ENCODE assay signal across 14 cellular contexts in genomic region chr12:6530576-6531260, GRCh38. TPM values are rescaled to one million over a fixed set of nuclear protein-coding genes. Genes with fewer than 3 reads are reported as not detected.
DNase-seq lines count a peak whose midpoint lies in the region; ATAC-seq and TF ChIP-seq lines count a peak whose summit lies in the region.
"Had no signal": no experiment of that assay in that cellular context is flagged by ENCODE, and none has a peak within 500 bp of the region (broad histone marks: within the 10 kb centered on the region; RNA-seq: fewer than 3 reads in every experiment).

No MANE protein-coding gene starts in this region.

- H3K79me2 ChIP-seq in OCI-LY7 (ENCODE audit: insufficient read depth, low read depth, low read length) = peaks cover 31% of the 10 kb centered on the region

- H3K36me3 ChIP-seq in A673 (ENCODE audit: insufficient read depth, low read length, poor library complexity, severe bottlenecking) (peaks cover 74% of the 10 kb centered on the region), Caco-2 (ENCODE audit: control insufficient read depth, insufficient read depth, low read length) (peaks cover 23% of the 10 kb centered on the region), mesenchymal stem cell (ENCODE audit: control insufficient read depth in 1 of 2, insufficient read depth in 2 of 2, low read depth in 1 of 2, low read length in 2 of 2) (peaks cover 56 to 57% of the 10 kb centered on the region in 2 experiments), OCI-LY7 (ENCODE audit: insufficient read depth, low read length) (peaks cover 82% of the 10 kb centered on the region), MG63 (peaks cover 84% of the 10 kb centered on the region)

- no peak for ATAC-seq in GM21423 (IDR thresholded peaks at IDR 0.05; ENCODE audit: unreplicated experiment)

- peaks cover 50% of the 10 kb centered on the region for H3K4me1 Mint-ChIP-seq in Caco-2 (ENCODE audit: low read depth, unreplicated experiment)
- peaks cover 31% of the 10 kb centered on the region for H3K4me1 Mint-ChIP-seq in activated T-helper 1 cell treated with anti-CD3 and anti-CD28 coated beads, Interleukin-12 subunit alpha, Interleukin-12 subunit beta, Interleukin-2, Interleukin-4 antibody, amounts not matched to agents 30 ng/mL and 10 ng/mL and 1 ng/mL, durations not matched to agents 14 hours and 24 hours and 36 hours (ENCODE audit: low read depth)

- no peak overlapping the region for H3K4ac ChIP-seq in mesenchymal stem cell (ENCODE audit: low read depth in 1 of 2, low read length in 2 of 2)

- peaks cover 21% of the 10 kb centered on the region for H3K4me1 ChIP-seq in A673 (ENCODE audit: insufficient read depth, low read length, poor library complexity, severe bottlenecking)
- H3K4me1 ChIP-seq in Caco-2 = peaks cover 48% of the 10 kb centered on the region
- H3K4me1 ChIP-seq in mesenchymal stem cell (ENCODE audit: control insufficient read depth, insufficient read depth, low read depth, low read length) = peaks cover 15% of the 10 kb centered on the region
- H3K4me1 ChIP-seq in OCI-LY7 (ENCODE audit: insufficient read depth, low read length, poor library complexity, severe bottlenecking) = peaks cover 14% of the 10 kb centered on the region

- H3K9me2 ChIP-seq in OCI-LY7 (ENCODE audit: insufficient read depth, low read length) = no peaks in the 10 kb centered on the region

- 96% methylated on average over 18 of the region's 18 CpGs for WGBS in mesenchymal stem cell

- H3K4me3 Mint-ChIP-seq in Caco-2 (ENCODE audit: unreplicated experiment) = no peak overlapping the region
- no peak overlapping the region for H3K4me3 Mint-ChIP-seq in activated T-helper 1 cell treated with anti-CD3 and anti-CD28 coated beads, Interleukin-12 subunit alpha, Interleukin-12 subunit beta, Interleukin-2, Interleukin-4 antibody, amounts not matched to agents 30 ng/mL and 10 ng/mL and 1 ng/mL, durations not matched to agents 14 hours and 24 hours and 36 hours

- H3K27ac Mint-ChIP-seq in Caco-2 (ENCODE audit: unreplicated experiment) = peak overlapping the region; percentile 89
- H3K27ac Mint-ChIP-seq in activated T-helper 1 cell treated with anti-CD3 and anti-CD28 coated beads, Interleukin-12 subunit alpha, Interleukin-12 subunit beta, Interleukin-2, Interleukin-4 antibody, amounts not matched to agents 30 ng/mL and 10 ng/mL and 1 ng/mL, durations not matched to agents 14 hours and 24 hours and 36 hours = peak overlapping the region; percentile 83

- DNase-seq in A673 (ENCODE audit: low spot score) (no peak), Caco-2 (no peak), mesenchymal stem cell (no peak), iPS-NIHi7 (ENCODE audit: extremely low spot score) (no peak), OCI-LY7 (ENCODE audit: low spot score) (no peak), MG63 (no peak)
- DNase-seq in activated T-helper 1 cell treated with anti-CD3 and anti-CD28 coated beads, Interleukin-12 subunit alpha, Interleukin-12 subunit beta, Interleukin-2, Interleukin-4 antibody, amounts not matched to agents 30 ng/mL and 10 ng/mL and 1 ng/mL, durations not matched to agents 14 hours and 24 hours and 36 hours (ENCODE audit: low spot score) = no peak
- DNase-seq: activated T-cell treated with anti-CD3 and anti-CD28 coated beads, Interleukin-2, amount 50 U/mL, for 1 hour; central memory CD4-positive, alpha-beta T cell; COR-L47; erythroblast; NCI-H2171 treated with DMSO at 0.1 percent for 48 hours; stomach had no signal

- H2BK120ac ChIP-seq in mesenchymal stem cell (ENCODE audit: low read depth, low read length) = no peak overlapping the region

- POLR2A ChIA-PET in A673 (lab: Charles Lee; ENCODE audit: low non-redundant PET) (no interaction called here), Caco-2 (lab: Charles Lee) (interaction anchor here (0.7 kb wide), 1 partner anchor 38 kb away, joined by 5 read pairs; the partner anchor contains the start of gene MRPL51), OCI-LY7 (lab: Charles Lee) (interaction anchor here (0.6 to 1.0 kb wide), 4 partner anchors 8 to 304 kb away, joined by 3 to 4 read pairs (median 3); partner anchors contain the start of gene TNFRSF1A)

- no peak overlapping the region for H4K8ac ChIP-seq in mesenchymal stem cell (ENCODE audit: low read length)

- H4K20me1 ChIP-seq in OCI-LY7 (ENCODE audit: insufficient read depth, low read length) = peaks cover 6% of the 10 kb centered on the region; the same call in 1 of the 2 replicates

- H2BK12ac ChIP-seq in mesenchymal stem cell (ENCODE audit: low read length in 2 of 2) = no peak overlapping the region

- H3K9me3 ChIP-seq in A673 (ENCODE audit: low read depth, low read length, poor library complexity, severe bottlenecking) = no peaks in the 10 kb centered on the region
- H3K9me3 ChIP-seq in Caco-2 = no peaks in the 10 kb centered on the region
- H3K9me3 ChIP-seq in mesenchymal stem cell (ENCODE audit: control insufficient read depth, low read length) = no peaks in the 10 kb centered on the region
- H3K9me3 ChIP-seq in OCI-LY7 (ENCODE audit: low read length) = no peaks in the 10 kb centered on the region
- H3K9me3 ChIP-seq in MG63 = no peaks in the 10 kb centered on the region
- H3K9me3 ChIP-seq: stomach had no signal

- no peaks in the 10 kb centered on the region for H3K9me3 Mint-ChIP-seq in Caco-2 (ENCODE audit: unreplicated experiment)
- no peaks in the 10 kb centered on the region for H3K9me3 Mint-ChIP-seq in activated T-helper 1 cell treated with anti-CD3 and anti-CD28 coated beads, Interleukin-12 subunit alpha, Interleukin-12 subunit beta, Interleukin-2, Interleukin-4 antibody, amounts not matched to agents 30 ng/mL and 10 ng/mL and 1 ng/mL, durations not matched to agents 14 hours and 24 hours and 36 hours

- peak overlapping the region; percentile 38 for H2AK5ac ChIP-seq in mesenchymal stem cell (ENCODE audit: low read length, severe bottlenecking)

- H3K36me3 Mint-ChIP-seq in Caco-2 (ENCODE audit: insufficient read depth, unreplicated experiment) = peaks cover 98% of the 10 kb centered on the region
- H3K36me3 Mint-ChIP-seq in activated T-helper 1 cell treated with anti-CD3 and anti-CD28 coated beads, Interleukin-12 subunit alpha, Interleukin-12 subunit beta, Interleukin-2, Interleukin-4 antibody, amounts not matched to agents 30 ng/mL and 10 ng/mL and 1 ng/mL, durations not matched to agents 14 hours and 24 hours and 36 hours (ENCODE audit: low read depth) = peaks cover 67% of the 10 kb centered on the region

- H3K14ac ChIP-seq in mesenchymal stem cell (ENCODE audit: low read length in 2 of 2) = no peak overlapping the region

- peaks cover 14% of the 10 kb centered on the region for H3K79me1 ChIP-seq in mesenchymal stem cell (replicated peaks; ENCODE audit: low read length, poor library complexity, severe bottlenecking)

- no peak overlapping the region for H2BK15ac ChIP-seq in mesenchymal stem cell (ENCODE audit: low read depth, poor library complexity, severe bottlenecking)

- no peak overlapping the region for H3K18ac ChIP-seq in mesenchymal stem cell (ENCODE audit: low read depth in 1 of 2, low read length in 2 of 2)

- H2BK5ac ChIP-seq in mesenchymal stem cell (ENCODE audit: low read depth, low read length, poor library complexity, severe bottlenecking) = no peak overlapping the region

- H2AFZ ChIP-seq in mesenchymal stem cell (ENCODE audit: low read depth, low read length) = no peak overlapping the region
- no peak overlapping the region for H2AFZ ChIP-seq in OCI-LY7 (ENCODE audit: low read length)

- CTCF ChIA-PET in A673 (lab: Charles Lee) = no interaction called here
- CTCF ChIA-PET in Caco-2 (lab: Charles Lee) = no interaction called here
- CTCF ChIA-PET in OCI-LY7 (lab: Charles Lee; ENCODE audit: unreplicated experiment) = no interaction called here

- H3K23ac ChIP-seq in mesenchymal stem cell (ENCODE audit: low read length in 2 of 2) = no peak overlapping the region

- BruUV-seq in A673 (replicated peaks; lab: Mats Ljungman, UMichigan) = no TSS peak
- BruUV-seq in Caco-2 (replicated peaks; lab: Mats Ljungman, UMichigan) = no TSS peak
- BruUV-seq in OCI-LY7 (replicated peaks; lab: Mats Ljungman, UMichigan) = no TSS peak

- H3K9ac ChIP-seq in mesenchymal stem cell (ENCODE audit: low read length) = no peak overlapping the region

- no peaks in the 10 kb centered on the region for H3K27me3 Mint-ChIP-seq in Caco-2 (ENCODE audit: insufficient read depth, unreplicated experiment)
- no peaks in the 10 kb centered on the region for H3K27me3 Mint-ChIP-seq in activated T-helper 1 cell treated with anti-CD3 and anti-CD28 coated beads, Interleukin-12 subunit alpha, Interleukin-12 subunit beta, Interleukin-2, Interleukin-4 antibody, amounts not matched to agents 30 ng/mL and 10 ng/mL and 1 ng/mL, durations not matched to agents 14 hours and 24 hours and 36 hours (ENCODE audit: insufficient read depth)

- H3K27ac ChIP-seq in A673 (ENCODE audit: low read depth, low read length, poor library complexity, severe bottlenecking) (peak overlapping the region; percentile 45), mesenchymal stem cell (ENCODE audit: low read length, poor library complexity, severe bottlenecking) (no peak overlapping the region), OCI-LY7 (ENCODE audit: low read depth, low read length, poor library complexity, severe bottlenecking) (no peak overlapping the region)

- intact Hi-C loops in A673 (cut with micrococcal nuclease; ENCODE audit: unreplicated experiment) = no loop called here
- intact Hi-C loops in Caco-2 (cut with micrococcal nuclease; ENCODE audit: unreplicated experiment) = no loop called here
- intact Hi-C loops in activated T-helper 1 cell treated with anti-CD3 and anti-CD28 coated beads, Interleukin-12 subunit alpha, Interleukin-12 subunit beta, Interleukin-2, Interleukin-4 antibody, amounts not matched to agents 30 ng/mL and 10 ng/mL and 1 ng/mL, durations not matched to agents 14 hours and 24 hours and 36 hours (cut with micrococcal nuclease) = loop anchor here (10.0 kb wide), 1 partner anchor 414 kb away; the partner anchor contains the start of genes C12orf57 and RNU7-1
- intact Hi-C loops in OCI-LY7 (cut with micrococcal nuclease; ENCODE audit: unreplicated experiment) = loop anchor here (5.0 kb wide), 1 partner anchor 193 kb away; no protein-coding TSS in a partner anchor

- H3K27me3 ChIP-seq in A673 (replicated peaks; ENCODE audit: insufficient read depth, low read depth, low read length, poor library complexity) (no peaks in the 10 kb centered on the region), Caco-2 (replicated peaks; ENCODE audit: control insufficient read depth, insufficient read depth, low read length) (no peaks in the 10 kb centered on the region), mesenchymal stem cell (ENCODE audit: control insufficient read depth in 1 of 2, insufficient read depth in 1 of 2, low read length in 2 of 2) (no peaks in the 10 kb centered on the region), MG63 (no peaks in the 10 kb centered on the region)
- H3K27me3 ChIP-seq: stomach had no signal

- TF ChIP-seq CTCF in A673 (conservative IDR thresholded peaks at IDR 0.05; ENCODE audit: low read depth, low read length) = no peak
- no peak for TF ChIP-seq CTCF in Caco-2 (IDR thresholded peaks at IDR 0.05; ENCODE audit: insufficient read depth in 1 of 2, low read depth in 1 of 2, low read length in 1 of 2, severe bottlenecking in 1 of 2, unreplicated experiment in 1 of 2)
- TF ChIP-seq CTCF in OCI-LY7 (conservative IDR thresholded peaks at IDR 0.05; ENCODE audit: low read length) = no peak

- H4K91ac ChIP-seq in mesenchymal stem cell (ENCODE audit: low read length) = no peak overlapping the region

- H3K4me2 ChIP-seq in mesenchymal stem cell (ENCODE audit: low read length, poor library complexity, severe bottlenecking) (no peak overlapping the region), OCI-LY7 (ENCODE audit: low read length) (no peak overlapping the region)

- H3K4me3 ChIP-seq in A673 (ENCODE audit: low read depth, low read length, poor library complexity, severe bottlenecking) (no peak overlapping the region), Caco-2 (ENCODE audit: low read depth, low read length) (no peak overlapping the region), mesenchymal stem cell (ENCODE audit: insufficient read depth in 1 of 2, low read depth in 1 of 2, low read length in 2 of 2) (no peak overlapping the region), OCI-LY7 (ENCODE audit: low read depth, low read length, poor library complexity, severe bottlenecking) (no peak overlapping the region), MG63 (no peak overlapping the region)
- H3K4me3 ChIP-seq: stomach had no signal

RNA-seq across cellular contexts. Expression of gene GAPDH, which starts 3.6 kb away (rescaled TPM):
- total RNA-seq in A673 (2021) = 5,579 and 5,657 TPM in 2 replicates
- total RNA-seq in Caco-2 (2022) = 4,975 and 5,337 TPM in 2 replicates
- 4,315 and 4,318 TPM in 2 replicates for total RNA-seq in activated T-helper 1 cell treated with anti-CD3 and anti-CD28 coated beads, Interleukin-12 subunit alpha, Interleukin-12 subunit beta, Interleukin-2, Interleukin-4 antibody, amounts not matched to agents 30 ng/mL and 10 ng/mL and 1 ng/mL, durations not matched to agents 14 hours and 24 hours and 36 hours
- 4,502 TPM for polyA plus RNA-seq in mesenchymal stem cell (2013, experiment 1 of 2)
- 4,557 TPM for polyA plus RNA-seq in mesenchymal stem cell (2013, experiment 2 of 2)
- total RNA-seq in OCI-LY7 (2014; rRNA removed; shearing (Covaris generic)) = 3,369 and 3,801 TPM in 2 replicates
- total RNA-seq in OCI-LY7 (2022) = 3,794 and 4,502 TPM in 2 replicates
- 4,502 and 8,561 TPM in 2 replicates for total RNA-seq in MG63 (2014; rRNA removed; shearing (Covaris generic); ENCODE audit: low replicate concordance)

RNA-seq across cellular contexts. Expression of gene IFFO1, which starts 25.1 kb away (rescaled TPM):
- total RNA-seq in A673 (2021) (16.0 and 16.9 TPM in 2 replicates), Caco-2 (2022) (0.48 and 0.53 TPM in 2 replicates), OCI-LY7 (2022) (30.5 and 32.3 TPM in 2 replicates)
- 19.5 and 19.9 TPM in 2 replicates for total RNA-seq in activated T-helper 1 cell treated with anti-CD3 and anti-CD28 coated beads, Interleukin-12 subunit alpha, Interleukin-12 subunit beta, Interleukin-2, Interleukin-4 antibody, amounts not matched to agents 30 ng/mL and 10 ng/mL and 1 ng/mL, durations not matched to agents 14 hours and 24 hours and 36 hours
- polyA plus RNA-seq in mesenchymal stem cell (2013, experiment 1 of 2) = 26.1 TPM
- 25.6 TPM for polyA plus RNA-seq in mesenchymal stem cell (2013, experiment 2 of 2)
- total RNA-seq in OCI-LY7 (2014; rRNA removed; shearing (Covaris generic)) = 16.9 and 25.4 TPM in 2 replicates
- total RNA-seq in MG63 (2014; rRNA removed; shearing (Covaris generic); ENCODE audit: low replicate concordance) = 6.1 and 13.2 TPM in 2 replicates

RNA-seq across cellular contexts. Expression of gene NCAPD2, which starts 36.8 kb away (rescaled TPM):
- 125 and 128 TPM in 2 replicates for total RNA-seq in A673 (2021)
- total RNA-seq in Caco-2 (2022) = 204 and 218 TPM in 2 replicates
- 91.6 and 93.4 TPM in 2 replicates for total RNA-seq in activated T-helper 1 cell treated with anti-CD3 and anti-CD28 coated beads, Interleukin-12 subunit alpha, Interleukin-12 subunit beta, Interleukin-2, Interleukin-4 antibody, amounts not matched to agents 30 ng/mL and 10 ng/mL and 1 ng/mL, durations not matched to agents 14 hours and 24 hours and 36 hours
- 11.7 TPM for polyA plus RNA-seq in mesenchymal stem cell (2013, experiment 1 of 2)
- 11.1 TPM for polyA plus RNA-seq in mesenchymal stem cell (2013, experiment 2 of 2)
- total RNA-seq in OCI-LY7 (2014; rRNA removed; shearing (Covaris generic)) = 157 and 195 TPM in 2 replicates
- 225 and 267 TPM in 2 replicates for total RNA-seq in OCI-LY7 (2022)
- 60.2 and 95.9 TPM in 2 replicates for total RNA-seq in MG63 (2014; rRNA removed; shearing (Covaris generic); ENCODE audit: low replicate concordance)

RNA-seq across cellular contexts. Expression of gene NOP2, which starts 37.4 kb away (rescaled TPM):
- 131 and 177 TPM in 2 replicates for total RNA-seq in A673 (2021)
- 145 and 157 TPM in 2 replicates for total RNA-seq in Caco-2 (2022)
- 194 and 196 TPM in 2 replicates for total RNA-seq in activated T-helper 1 cell treated with anti-CD3 and anti-CD28 coated beads, Interleukin-12 subunit alpha, Interleukin-12 subunit beta, Interleukin-2, Interleukin-4 antibody, amounts not matched to agents 30 ng/mL and 10 ng/mL and 1 ng/mL, durations not matched to agents 14 hours and 24 hours and 36 hours
- polyA plus RNA-seq in mesenchymal stem cell (2013, experiment 1 of 2) = 20.3 TPM
- 21.3 TPM for polyA plus RNA-seq in mesenchymal stem cell (2013, experiment 2 of 2)
- 87.9 and 116 TPM in 2 replicates for total RNA-seq in OCI-LY7 (2014; rRNA removed; shearing (Covaris generic))
- 86.5 and 100 TPM in 2 replicates for total RNA-seq in OCI-LY7 (2022)
- 64.5 and 90.4 TPM in 2 replicates for total RNA-seq in MG63 (2014; rRNA removed; shearing (Covaris generic); ENCODE audit: low replicate concordance)

RNA-seq across cellular contexts. Expression of gene MRPL51, which starts 37.7 kb away (rescaled TPM):
- total RNA-seq in A673 (2021) = 378 and 401 TPM in 2 replicates
- total RNA-seq in Caco-2 (2022) = 448 and 456 TPM in 2 replicates
- total RNA-seq in activated T-helper 1 cell treated with anti-CD3 and anti-CD28 coated beads, Interleukin-12 subunit alpha, Interleukin-12 subunit beta, Interleukin-2, Interleukin-4 antibody, amounts not matched to agents 30 ng/mL and 10 ng/mL and 1 ng/mL, durations not matched to agents 14 hours and 24 hours and 36 hours = 250 and 258 TPM in 2 replicates
- polyA plus RNA-seq in mesenchymal stem cell (2013, experiment 1 of 2) = 573 TPM
- 577 TPM for polyA plus RNA-seq in mesenchymal stem cell (2013, experiment 2 of 2)
- total RNA-seq in OCI-LY7 (2014; rRNA removed; shearing (Covaris generic)) = 152 and 164 TPM in 2 replicates
- total RNA-seq in OCI-LY7 (2022) = 280 and 338 TPM in 2 replicates
- 140 and 315 TPM in 2 replicates for total RNA-seq in MG63 (2014; rRNA removed; shearing (Covaris generic); ENCODE audit: low replicate concordance)

Comparison
In these comparisons a context has a peak if more than half of its experiments do, and no peak if none do; other contexts are left out.
1. intact Hi-C loops: an anchor here in activated T-helper 1 cell treated with anti-CD3 and anti-CD28 coated beads, Interleukin-12 subunit alpha, Interleukin-12 subunit beta, Interleukin-2, Interleukin-4 antibody, amounts not matched to agents 30 ng/mL and 10 ng/mL and 1 ng/mL, durations not matched to agents 14 hours and 24 hours and 36 hours (10.0 kb wide) and OCI-LY7 (5.0 kb wide); none called in A673 and Caco-2.